ENCODE assay signal across 1 cellular context in genomic region chr5:84535281-84535680, GRCh38.
TF ChIP-seq lines count a peak whose summit lies in the region.

No MANE protein-coding gene starts in this region.

TF ChIP-seq in IMR-90, 13 proteins besides CTCF, POLR2A, EP300 and RAD21 (continued from another document):
- TF ChIP-seq, protein P1, sequence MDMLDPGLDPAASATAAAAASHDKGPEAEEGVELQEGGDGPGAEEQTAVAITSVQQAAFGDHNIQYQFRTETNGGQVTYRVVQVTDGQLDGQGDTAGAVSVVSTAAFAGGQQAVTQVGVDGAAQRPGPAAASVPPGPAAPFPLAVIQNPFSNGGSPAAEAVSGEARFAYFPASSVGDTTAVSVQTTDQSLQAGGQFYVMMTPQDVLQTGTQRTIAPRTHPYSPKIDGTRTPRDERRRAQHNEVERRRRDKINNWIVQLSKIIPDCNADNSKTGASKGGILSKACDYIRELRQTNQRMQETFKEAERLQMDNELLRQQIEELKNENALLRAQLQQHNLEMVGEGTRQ (IDR thresholded peaks at IDR 0.05; ENCODE audit: low read depth, low read length): no peak
- no peak for TF ChIP-seq NFE2L2 (IDR thresholded peaks at IDR 0.05; ENCODE audit: low read depth, low read length)
